ENCODE assay signal across 14 cellular contexts in genomic region chr6:145875496-145876244, GRCh38.
DNase-seq lines count a peak whose midpoint lies in the region; ATAC-seq and TF ChIP-seq lines count a peak whose summit lies in the region.
"Had no signal": no experiment of that assay in that cellular context is flagged by ENCODE, and none has a peak within 500 bp of the region (broad histone marks: within the 10 kb centered on the region; RNA-seq: fewer than 3 reads in every experiment).

No MANE protein-coding gene starts in this region.

- H3K4me1 ChIP-seq in GM23248 (ENCODE audit: insufficient read depth) (peaks cover 15% of the 10 kb centered on the region), OCI-LY7 (ENCODE audit: insufficient read depth, low read length, poor library complexity, severe bottlenecking) (peaks cover 22% of the 10 kb centered on the region), gastrocnemius medialis (peaks cover 14 to 17% of the 10 kb centered on the region in 2 donors)

- BruUV-seq in OCI-LY7 (replicated peaks; lab: Mats Ljungman, UMichigan), result no TSS peak

- H3K4me2 ChIP-seq in GM23248 (ENCODE audit: unreplicated experiment), result no peak overlapping the region
- H3K4me2 ChIP-seq in OCI-LY7 (ENCODE audit: low read length), result peak overlapping the region; percentile 25

- in situ Hi-C loops in GM23248 (cut with MboI), result no loop called here
- in situ Hi-C loops in gastrocnemius medialis (cut with MboI; ENCODE audit: low sequenced_read_pairs in 4 of 4), result no loop called here

- intact Hi-C loops in OCI-LY7 (cut with micrococcal nuclease; ENCODE audit: unreplicated experiment), result no loop called here
- intact Hi-C loops in gastrocnemius medialis (cut with DNase I; ENCODE audit: low total_unique reads), result no loop called here

- ATAC-seq in gastrocnemius medialis, result peak; percentile 94 to 95
- no peak for ATAC-seq in GM21390 (IDR thresholded peaks at IDR 0.05; ENCODE audit: unreplicated experiment)
- ATAC-seq: activated CD8-positive, alpha-beta T cell treated with anti-CD3 and anti-CD28 coated beads, Interleukin-2, amount 10 ng/mL, durations not matched to agents 7 days and 5 days; Panc1 had no signal

- H3K27me3 ChIP-seq in GM23248 (replicated peaks; ENCODE audit: insufficient read depth) (no peaks in the 10 kb centered on the region), gastrocnemius medialis (no peaks in the 10 kb centered on the region)

- CTCF ChIA-PET in OCI-LY7 (lab: Charles Lee; ENCODE audit: unreplicated experiment), result no interaction called here

- peaks cover 14% of the 10 kb centered on the region for H3K9me3 Mint-ChIP-seq in osteocyte (ENCODE audit: unreplicated experiment)

- no peaks in the 10 kb centered on the region for H3K79me2 ChIP-seq in GM23248 (ENCODE audit: insufficient read depth)
- no peaks in the 10 kb centered on the region for H3K79me2 ChIP-seq in OCI-LY7 (ENCODE audit: insufficient read depth, low read depth, low read length)

- no peak overlapping the region for H3K4me3 ChIP-seq in GM23248
- H3K4me3 ChIP-seq in OCI-LY7 (ENCODE audit: low read depth, low read length, poor library complexity, severe bottlenecking), result no peak overlapping the region
- H3K4me3 ChIP-seq in fibroblast of villous mesenchyme (ENCODE audit: low read depth, low read length), result no peak overlapping the region
- no peak overlapping the region for H3K4me3 ChIP-seq in gastrocnemius medialis

- POLR2A ChIA-PET in OCI-LY7 (lab: Charles Lee), result interaction anchor here (0.7 to 2.2 kb wide), 8 partner anchors 9 to 204 kb away, joined by 3 to 10 read pairs (median 3); no protein-coding TSS in a partner anchor

- H3K9ac ChIP-seq in GM23248, result no peak overlapping the region

- peaks cover 18% of the 10 kb centered on the region; the same call in 1 of the 2 replicates for H3F3A ChIP-seq in GM23248 (ENCODE audit: insufficient read depth)

- H2AFZ ChIP-seq in GM23248 (no peak overlapping the region), OCI-LY7 (ENCODE audit: low read length) (no peak overlapping the region)

- H3K9me3 ChIP-seq in GM23248 (ENCODE audit: low read depth), result no peaks in the 10 kb centered on the region
- peaks cover 7% of the 10 kb centered on the region; the same call in 1 of the 2 replicates for H3K9me3 ChIP-seq in OCI-LY7 (ENCODE audit: low read length)
- H3K9me3 ChIP-seq in gastrocnemius medialis, result no peaks in the 10 kb centered on the region

- H4K20me1 ChIP-seq in GM23248 (ENCODE audit: insufficient read depth), result no peaks in the 10 kb centered on the region
- H4K20me1 ChIP-seq in OCI-LY7 (ENCODE audit: insufficient read depth, low read length), result no peaks in the 10 kb centered on the region

- TF ChIP-seq POLR2A in gastrocnemius medialis (IDR thresholded peaks at IDR 0.05), result no peak

- H3K27ac ChIP-seq in GM23248, result no peak overlapping the region
- H3K27ac ChIP-seq in OCI-LY7 (ENCODE audit: low read depth, low read length, poor library complexity, severe bottlenecking), result no peak overlapping the region
- peak overlapping the region; percentile 0 to 66 (median 30) for H3K27ac ChIP-seq in gastrocnemius medialis
- H3K27ac ChIP-seq: VCaP had no signal

- WGBS in GM23248 (ENCODE audit: low coverage in 1 of 2, low lambda C conversion rate in 2 of 2, missing lambda C conversion rate in 2 of 2), 2 experiments, result 34 to 35% methylated on average over 5 of the region's 5 CpGs

- H3K27ac Mint-ChIP-seq in osteocyte (ENCODE audit: unreplicated experiment), result no peak overlapping the region
- H3K27ac Mint-ChIP-seq: activated CD8-positive, alpha-beta T cell treated with anti-CD3 and anti-CD28 coated beads, Interleukin-2, amount 10 ng/mL, durations not matched to agents 7 days and 5 days had no signal

- H3K4me1 Mint-ChIP-seq in osteocyte (ENCODE audit: unreplicated experiment), result peaks cover 3% of the 10 kb centered on the region

- TF ChIP-seq CTCF in OCI-LY7 (conservative IDR thresholded peaks at IDR 0.05; ENCODE audit: low read length), result no peak
- TF ChIP-seq CTCF in fibroblast of villous mesenchyme (IDR thresholded peaks at IDR 0.05; ENCODE audit: insufficient read depth, low read depth, low read length), result no peak
- no peak for TF ChIP-seq CTCF in gastrocnemius medialis (IDR thresholded peaks at IDR 0.05 in 4 of 5, conservative IDR thresholded peaks at IDR 0.05 in 1 of 5)
- TF ChIP-seq CTCF in osteocyte (IDR thresholded peaks at IDR 0.05), result no peak

- DNase-seq in GM23248, result peak; percentile 22
- no peak for DNase-seq in OCI-LY7 (ENCODE audit: low spot score)
- peak; percentile 50 for DNase-seq in fibroblast of villous mesenchyme (ENCODE audit: low read depth)
- no peak for DNase-seq in gastrocnemius medialis
- no peak for DNase-seq in RKO (ENCODE audit: low spot score)
- no peak for DNase-seq in osteocyte (ENCODE audit: extremely low spot score, unreplicated experiment)
- no peak for DNase-seq in activated CD4-positive, alpha-beta T cell treated with anti-CD3 and anti-CD28 coated beads, Interleukin-2, amount 50 U/mL, for 48 hours
- DNase-seq: activated CD8-positive, alpha-beta T cell treated with anti-CD3 and anti-CD28 coated beads, Interleukin-2, amount 10 ng/mL, durations not matched to agents 7 days and 5 days; HCEC 1CT; NCI-H2081; NCI-H510A treated with DMSO at 0.1 percent for 48 hours had no signal

- no peaks in the 10 kb centered on the region for H3K36me3 Mint-ChIP-seq in osteocyte (ENCODE audit: unreplicated experiment)

- no peaks in the 10 kb centered on the region for H3K36me3 ChIP-seq in GM23248 (ENCODE audit: low read depth)
- peaks cover 8% of the 10 kb centered on the region for H3K36me3 ChIP-seq in OCI-LY7 (ENCODE audit: insufficient read depth, low read length)
- H3K36me3 ChIP-seq in gastrocnemius medialis, result peaks cover 0 to 7% of the 10 kb centered on the region in 2 donors

- no peaks in the 10 kb centered on the region for H3K9me2 ChIP-seq in GM23248 (ENCODE audit: insufficient read depth)
- no peaks in the 10 kb centered on the region for H3K9me2 ChIP-seq in OCI-LY7 (ENCODE audit: insufficient read depth, low read length)

- H3K4me3 Mint-ChIP-seq in osteocyte (ENCODE audit: unreplicated experiment), result no peak overlapping the region
- H3K4me3 Mint-ChIP-seq: activated CD8-positive, alpha-beta T cell treated with anti-CD3 and anti-CD28 coated beads, Interleukin-2, amount 10 ng/mL, durations not matched to agents 7 days and 5 days had no signal

- no peaks in the 10 kb centered on the region for H3K27me3 Mint-ChIP-seq in osteocyte (ENCODE audit: unreplicated experiment)

Comparison
In these comparisons a context has a peak if more than half of its experiments do, and no peak if none do; other contexts are left out.
1. DNase-seq: peak in GM23248 (single experiment) and fibroblast of villous mesenchyme (single experiment); none in OCI-LY7 (single experiment), gastrocnemius medialis (0 of 2), RKO (single experiment), osteocyte (single experiment) and activated CD4-positive, alpha-beta T cell treated with anti-CD3 and anti-CD28 coated beads, Interleukin-2, amount 50 U/mL, for 48 hours (0 of 2).
2. H3K27ac ChIP-seq: peak in gastrocnemius medialis (4 of 4); none in GM23248 (single experiment) and OCI-LY7 (single experiment).